Comparison of ENCODE assay signal across 23 cellular contexts in the genomic region with DNA sequence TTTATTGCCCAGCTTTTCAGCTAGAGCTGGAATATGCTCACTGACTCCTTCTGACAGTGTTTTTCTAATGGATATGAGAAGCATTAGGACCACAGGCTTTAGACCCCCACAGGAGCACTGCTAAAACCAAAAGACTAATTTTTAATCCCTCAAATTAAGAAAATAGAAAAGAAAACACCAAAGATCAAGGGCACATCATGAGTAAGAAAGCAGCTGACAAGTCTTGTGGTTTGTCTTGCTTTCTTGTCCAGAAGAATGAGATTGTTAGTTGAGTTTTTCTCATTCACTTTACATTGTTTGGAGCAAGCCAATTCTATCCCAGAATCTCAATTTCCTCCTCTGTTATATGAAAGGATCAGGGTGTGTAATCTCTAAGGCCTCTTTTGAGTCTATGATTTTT.
"Had no signal": no experiment of that assay in that cellular context is flagged by ENCODE, and none has a peak within 500 bp of the region (broad histone marks: within the 10 kb centered on the region; RNA-seq: fewer than 3 reads in every experiment).

No MANE protein-coding gene starts in this region.

- DNase-seq: activated CD4-positive, alpha-beta T cell treated with anti-CD3 and anti-CD28 coated beads, Interleukin-2, amount 50 U/mL, for 4 hours; activated gamma-delta T cell treated with Interleukin-2 at 50 U/mL for 16 hours; amniotic stem cell; central memory CD4-positive, alpha-beta T cell; colonic mucosa; endodermal cell; heart right ventricle; kidney glomerular epithelial cell; left ventricle myocardium inferior; naive B cell; psoas muscle; sigmoid colon; stimulated activated CD4-positive, alpha-beta T cell treated with anti-CD3 and anti-CD28 coated beads, Interleukin-12 subunit alpha, Interleukin-12 subunit beta, amount 100 ng/mL, for 4 hours; stimulated activated CD4-positive, alpha-beta T cell treated with anti-CD3 and anti-CD28 coated beads, Interleukin-1b, Interleukin-23, amount 100 ng/mL, for 48 hours; stimulated activated CD8-positive, alpha-beta memory T cell treated with anti-CD3 and anti-CD28 coated beads, Interleukin-4, amount 100 ng/mL, for 48 hours; stimulated activated naive CD4-positive, alpha-beta T cell; SW 1271; T-helper 2 cell; thyroid gland had no signal

- H3K36me3 Mint-ChIP-seq: activated naive CD8-positive, alpha-beta T cell; brain; naive B cell had no signal

- H3K4me3 Mint-ChIP-seq: activated naive CD8-positive, alpha-beta T cell; brain; endodermal cell; naive B cell; neural crest cell had no signal

- H3K4me1 ChIP-seq: colonic mucosa, heart right ventricle, left ventricle myocardium inferior, psoas muscle, sigmoid colon, thyroid gland had no signal

- ATAC-seq: heart right ventricle, psoas muscle had no signal

- H3K27ac Mint-ChIP-seq: activated naive CD8-positive, alpha-beta T cell; endodermal cell; naive B cell had no signal

- H3K27me3 ChIP-seq: colonic mucosa, heart right ventricle, sigmoid colon, thyroid gland had no signal

- H3K9me3 ChIP-seq: colonic mucosa, heart right ventricle, left ventricle myocardium inferior, psoas muscle, sigmoid colon, thyroid gland had no signal

- H3K4me3 ChIP-seq: colonic mucosa, heart right ventricle, left ventricle myocardium inferior, psoas muscle, sigmoid colon, thyroid gland had no signal

- H3K9me3 Mint-ChIP-seq: endodermal cell, neural crest cell had no signal

- H3K27ac ChIP-seq: colonic mucosa, epithelial cell of prostate, heart right ventricle, left ventricle myocardium inferior, psoas muscle, sigmoid colon, thyroid gland had no signal

- H3K27me3 Mint-ChIP-seq: activated naive CD8-positive, alpha-beta T cell; brain; naive B cell had no signal

- H3K4me1 Mint-ChIP-seq: endodermal cell, naive B cell, neural crest cell had no signal

- H3K36me3 ChIP-seq: colonic mucosa, heart right ventricle, left ventricle myocardium inferior, sigmoid colon, thyroid gland had no signal
